Comparison of ENCODE assay signal across 8 cellular contexts in the genomic region with DNA sequence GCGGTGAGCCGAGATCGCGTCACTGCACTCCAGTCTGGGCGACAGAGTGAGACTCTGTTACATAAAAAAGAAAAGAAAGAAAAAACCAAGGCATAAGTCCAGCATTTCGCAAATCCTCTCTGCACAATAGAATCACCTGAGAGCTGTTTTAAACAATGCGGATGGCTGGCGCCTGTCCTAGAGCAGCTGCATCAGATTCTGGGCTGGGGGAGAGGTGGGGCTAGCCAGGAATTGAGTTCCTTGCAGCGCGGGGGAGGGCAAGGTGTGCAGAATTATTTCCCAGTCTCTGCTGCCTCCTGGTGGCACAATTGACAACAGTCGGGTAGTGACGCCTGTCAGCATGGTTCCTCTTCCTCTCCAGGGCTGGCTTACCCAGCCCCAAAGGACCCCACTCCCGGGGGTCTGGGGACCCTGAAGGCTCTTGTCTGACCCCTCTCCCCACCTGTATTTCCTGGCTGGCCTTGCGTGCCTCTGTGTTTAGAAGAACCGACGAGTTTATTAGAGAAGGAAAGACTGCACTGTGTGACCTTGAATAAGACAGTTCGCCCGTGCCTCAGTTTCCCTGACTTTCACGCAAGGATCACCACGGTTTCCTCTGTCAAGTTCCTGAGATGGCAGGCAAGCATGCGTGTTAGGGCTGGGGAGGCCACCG. TPM values are rescaled to one million over a fixed set of nuclear protein-coding genes. Genes with fewer than 3 reads are reported as not detected.
DNase-seq lines count a peak whose midpoint lies in the region; ATAC-seq and TF ChIP-seq lines count a peak whose summit lies in the region.

No MANE protein-coding gene starts in this region.

- H3K36me3 Mint-ChIP-seq in T-helper 1 cell treated with Interleukin-12 subunit alpha and Interleukin-12 subunit beta and Interleukin-4 antibody, amounts not matched to agents 30 μg/mL and 1 μg/mL, for 36 hours (ENCODE audit: low read depth): no peaks in the 10 kb centered on the region

- H3K27ac ChIP-seq in right cardiac atrium (ENCODE audit: low read length): no peak overlapping the region

- no peaks in the 10 kb centered on the region for H3K9me3 ChIP-seq in right cardiac atrium (ENCODE audit: control insufficient read depth, low read length)

- peak; percentile 87 for TF ChIP-seq CTCF in GM12873 (IDR thresholded peaks at IDR 0.05; ENCODE audit: insufficient read depth, low read depth, low read length, missing control alignments)

- H3K27me3 Mint-ChIP-seq in T-helper 1 cell treated with Interleukin-12 subunit alpha and Interleukin-12 subunit beta and Interleukin-4 antibody, amounts not matched to agents 30 μg/mL and 1 μg/mL, for 36 hours (ENCODE audit: low read depth): peaks cover 6% of the 10 kb centered on the region

- H3K4me1 Mint-ChIP-seq in T-helper 1 cell treated with Interleukin-12 subunit alpha and Interleukin-12 subunit beta and Interleukin-4 antibody, amounts not matched to agents 30 μg/mL and 1 μg/mL, for 36 hours (ENCODE audit: low read depth): peaks cover 16% of the 10 kb centered on the region

- H3K9me3 Mint-ChIP-seq in T-helper 1 cell treated with Interleukin-12 subunit alpha and Interleukin-12 subunit beta and Interleukin-4 antibody, amounts not matched to agents 30 μg/mL and 1 μg/mL, for 36 hours: no peaks in the 10 kb centered on the region

- H3K4me3 Mint-ChIP-seq in T-helper 1 cell treated with Interleukin-12 subunit alpha and Interleukin-12 subunit beta and Interleukin-4 antibody, amounts not matched to agents 30 μg/mL and 1 μg/mL, for 36 hours: peak overlapping the region; percentile 71

- DNase-seq in NCI-H1436 treated with DMSO at 0.1 percent for 48 hours (lab: John Stamatoyannopoulos, UW) (peak; percentile 73), amygdala (lab: John Stamatoyannopoulos, UW) (peak in 53 of 56 donors; percentile 17 to 85 (median 57)), right cardiac atrium (peak; percentile 75 to 89 (median 86)), sciatic nerve (ENCODE audit: low spot score) (peak; percentile 90)

- H3K27ac Mint-ChIP-seq in T-helper 1 cell treated with Interleukin-12 subunit alpha and Interleukin-12 subunit beta and Interleukin-4 antibody, amounts not matched to agents 30 μg/mL and 1 μg/mL, for 36 hours: peak overlapping the region; percentile 49

- no peaks in the 10 kb centered on the region for H3K27me3 ChIP-seq in right cardiac atrium (ENCODE audit: control insufficient read depth, insufficient read depth)

- WGBS in right cardiac atrium: 13% methylated on average over 22 of the region's 22 CpGs

- peak; percentile 57 for ATAC-seq in HG02763 (IDR thresholded peaks at IDR 0.05; ENCODE audit: unreplicated experiment)
- ATAC-seq in right cardiac atrium: peak; percentile 90 to 91
- peak; percentile 91 for ATAC-seq in sciatic nerve
- ATAC-seq in GM18861 (IDR thresholded peaks at IDR 0.05; ENCODE audit: unreplicated experiment): no peak

- intact Hi-C loops in right cardiac atrium (cut with DNase I) (loop anchor here in 1 of 4 donors (5.0 to 10.0 kb wide), 2 partner anchors 371 to 533 kb away; no protein-coding TSS in a partner anchor), sciatic nerve (cut with DNase I) (no loop called here)

- peak overlapping the region; percentile 42 for H3K4me3 ChIP-seq in right cardiac atrium (ENCODE audit: low read length)

- H3K4me1 ChIP-seq in right cardiac atrium (ENCODE audit: control insufficient read depth, insufficient read depth, low read length): no peaks in the 10 kb centered on the region

RNA-seq across cellular contexts. Expression of a gene that starts 41.1 kb away (rescaled TPM):
- total RNA-seq in right cardiac atrium: 10 to 100 TPM in 2 of 4 donors, 1 to 10 TPM in 2; 8.1 to 18.3 (median 11.7) TPM
- 4.3 TPM for polyA plus RNA-seq in right cardiac atrium
- total RNA-seq in sciatic nerve: 40.7 TPM
